Comparison of ENCODE assay signal across 16 cellular contexts in the genomic region with DNA sequence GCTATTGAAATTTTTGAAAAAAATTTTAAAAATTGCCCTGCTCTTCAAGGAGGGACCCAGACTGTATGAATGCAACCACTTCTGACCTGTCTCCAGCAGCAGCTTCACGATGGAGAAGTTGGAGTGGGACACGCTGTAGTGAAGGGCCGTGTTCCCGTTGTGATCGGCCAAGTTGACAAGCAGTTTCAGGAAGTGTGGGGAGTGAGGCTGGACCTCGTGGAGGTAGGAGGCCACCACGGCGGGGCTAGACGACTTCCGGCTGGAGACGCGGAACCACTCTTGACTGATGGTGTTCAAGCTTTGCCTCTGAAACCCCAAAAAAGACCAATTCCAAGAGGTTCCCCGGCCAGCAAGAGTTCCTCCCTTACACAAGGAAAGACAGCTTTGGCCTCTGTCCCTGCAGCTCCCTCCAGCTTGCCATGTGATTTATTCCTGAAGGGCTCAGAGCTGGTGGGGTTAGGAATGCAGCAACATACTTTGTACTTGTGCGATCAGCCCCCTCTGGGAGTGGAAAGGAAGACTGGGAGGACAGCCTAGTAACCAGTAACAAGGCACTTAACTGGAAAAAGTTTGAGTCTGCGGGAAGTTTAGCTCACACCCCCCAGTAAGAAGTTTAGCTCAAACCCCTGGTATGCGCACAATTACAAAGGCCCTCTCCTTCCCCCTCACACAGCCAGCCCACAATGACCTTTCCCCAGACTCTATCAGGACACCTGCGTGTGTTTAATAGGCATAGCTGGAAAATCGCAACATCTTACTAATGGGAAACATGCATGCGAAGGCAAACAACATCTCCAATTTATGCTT. TPM values are rescaled to one million over a fixed set of nuclear protein-coding genes. Genes with fewer than 3 reads are reported as not detected.
"Had no signal": no experiment of that assay in that cellular context is flagged by ENCODE, and none has a peak within 500 bp of the region (broad histone marks: within the 10 kb centered on the region; RNA-seq: fewer than 3 reads in every experiment).

No MANE protein-coding gene starts in this region.

- H3K27ac ChIP-seq: gastroesophageal sphincter, heart right ventricle, left ventricle myocardium inferior, psoas muscle, sigmoid colon had no signal

- H3K36me3 ChIP-seq: gastroesophageal sphincter, heart right ventricle, left ventricle myocardium inferior, sigmoid colon had no signal

- H3K27me3 Mint-ChIP-seq: stimulated activated naive CD8-positive, alpha-beta T cell treated with anti-CD3 and anti-CD28 coated beads, Interleukin-15, amount 100 ng/mL, for 72 hours had no signal

- H3K27me3 ChIP-seq: gastroesophageal sphincter, sigmoid colon had no signal

- H3K9me3 ChIP-seq: gastroesophageal sphincter, heart right ventricle, left ventricle myocardium inferior, psoas muscle, sigmoid colon had no signal

- H3K4me1 ChIP-seq: gastroesophageal sphincter, heart right ventricle, left ventricle myocardium inferior, psoas muscle, sigmoid colon had no signal

- ATAC-seq: activated T-cell treated with anti-CD3 and anti-CD28 coated beads, Interleukin-2, amount 50 U/mL, for 72 hours; gastroesophageal sphincter; heart right ventricle; natural killer cell; psoas muscle; stimulated activated naive CD8-positive, alpha-beta T cell treated with anti-CD3 and anti-CD28 coated beads, Interleukin-15, amount 100 ng/mL, for 72 hours had no signal

- DNase-seq: activated B cell treated with CpG ODN at 0.5 μM for 24 hours; activated CD4-positive, alpha-beta T cell treated with anti-CD3 and anti-CD28 coated beads, Interleukin-2, amount 10 ng/mL, durations not matched to agents 24 days and 14 days; activated CD8-positive, alpha-beta memory T cell treated with anti-CD3 and anti-CD28 coated beads, Interleukin-2, amount 50 U/mL, for 48 hours; activated T-cell treated with anti-CD3 and anti-CD28 coated beads, Interleukin-2, amount 50 U/mL, for 72 hours; anterior cingulate cortex; heart right ventricle; kidney; left ventricle myocardium inferior; natural killer cell; psoas muscle; sigmoid colon; stimulated activated CD4-positive, alpha-beta T cell treated with anti-CD3 and anti-CD28 coated beads, Interleukin-1b, Interleukin-23, amount 100 ng/mL, for 48 hours; stimulated activated naive CD8-positive, alpha-beta T cell treated with anti-CD3 and anti-CD28 coated beads, Interleukin-15, amount 100 ng/mL, for 72 hours; T-helper 2 cell had no signal

- H3K4me3 ChIP-seq: gastroesophageal sphincter, heart right ventricle, left ventricle myocardium inferior, psoas muscle, sigmoid colon had no signal

- H3K4me1 Mint-ChIP-seq: activated B cell treated with CpG ODN at 0.5 μM for 24 hours; activated CD4-positive, alpha-beta T cell treated with anti-CD3 and anti-CD28 coated beads, Interleukin-2, amount 10 ng/mL, durations not matched to agents 24 days and 14 days; natural killer cell; stimulated activated naive CD8-positive, alpha-beta T cell treated with anti-CD3 and anti-CD28 coated beads, Interleukin-15, amount 100 ng/mL, for 72 hours had no signal

- H3K4me3 Mint-ChIP-seq: activated B cell treated with CpG ODN at 0.5 μM for 24 hours; activated CD4-positive, alpha-beta T cell treated with anti-CD3 and anti-CD28 coated beads, Interleukin-2, amount 10 ng/mL, durations not matched to agents 24 days and 14 days; activated T-cell treated with anti-CD3 and anti-CD28 coated beads, Interleukin-2, amount 50 U/mL, for 72 hours; natural killer cell; stimulated activated naive CD8-positive, alpha-beta T cell treated with anti-CD3 and anti-CD28 coated beads, Interleukin-15, amount 100 ng/mL, for 72 hours; type B pancreatic cell had no signal

- H3K36me3 Mint-ChIP-seq: natural killer cell had no signal

- H3K27ac Mint-ChIP-seq: activated B cell treated with CpG ODN at 0.5 μM for 24 hours; activated CD4-positive, alpha-beta T cell treated with anti-CD3 and anti-CD28 coated beads, Interleukin-2, amount 10 ng/mL, durations not matched to agents 24 days and 14 days; activated T-cell treated with anti-CD3 and anti-CD28 coated beads, Interleukin-2, amount 50 U/mL, for 72 hours; natural killer cell; stimulated activated naive CD8-positive, alpha-beta T cell treated with anti-CD3 and anti-CD28 coated beads, Interleukin-15, amount 100 ng/mL, for 72 hours; type B pancreatic cell had no signal

- H3K9me3 Mint-ChIP-seq: activated B cell treated with CpG ODN at 0.5 μM for 24 hours; stimulated activated naive CD8-positive, alpha-beta T cell treated with anti-CD3 and anti-CD28 coated beads, Interleukin-15, amount 100 ng/mL, for 72 hours; type B pancreatic cell had no signal

RNA-seq across cellular contexts. Expression of a gene that starts 56.0 kb away (rescaled TPM):
- total RNA-seq: activated B cell treated with CpG ODN at 0.5 μM for 24 hours; activated CD4-positive, alpha-beta T cell treated with anti-CD3 and anti-CD28 coated beads, Interleukin-2, amount 10 ng/mL, durations not matched to agents 24 days and 14 days; activated T-cell treated with anti-CD3 and anti-CD28 coated beads, Interleukin-2, amount 50 U/mL, for 72 hours; natural killer cell had no signal
